In genomic region chr20:3784863-3785239, GRCh38 we compare ENCODE assay signal across 9 cellular contexts. TPM values are rescaled to one million over a fixed set of nuclear protein-coding genes. Genes with fewer than 3 reads are reported as not detected.
DNase-seq lines count a peak whose midpoint lies in the region; ATAC-seq and TF ChIP-seq lines count a peak whose summit lies in the region.
"Had no signal": no experiment of that assay in that cellular context is flagged by ENCODE, and none has a peak within 500 bp of the region (broad histone marks: within the 10 kb centered on the region; RNA-seq: fewer than 3 reads in every experiment).

No MANE protein-coding gene starts in this region.

- peaks cover 41% of the 10 kb centered on the region for H3K4me1 ChIP-seq in PC-3 (ENCODE audit: insufficient read depth, low read length)
- peaks cover 47 to 52% of the 10 kb centered on the region in 2 donors for H3K4me1 ChIP-seq in duodenal mucosa (ENCODE audit: control insufficient read depth in 1 of 2, insufficient read depth in 2 of 2, low read length in 2 of 2)
- H3K4me1 ChIP-seq in osteoblast (ENCODE audit: insufficient read depth, low read length): peaks cover 26% of the 10 kb centered on the region

- H2AFZ ChIP-seq in PC-3 (ENCODE audit: low read length) (no peak overlapping the region), osteoblast (ENCODE audit: low read length) (no peak overlapping the region)

- H3K27me3 ChIP-seq in PC-3 (ENCODE audit: low read length) (no peaks in the 10 kb centered on the region), duodenal mucosa (ENCODE audit: control insufficient read depth in 1 of 2, insufficient read depth in 2 of 2, low read length in 2 of 2) (no peaks in the 10 kb centered on the region), osteoblast (ENCODE audit: insufficient read depth, low read length) (no peaks in the 10 kb centered on the region)

- CTCF ChIA-PET in PC-3 (lab: Charles Lee): no interaction called here

- TF ChIP-seq CTCF in C4-2B (conservative IDR thresholded peaks at IDR 0.05) (no peak), PC-3 (conservative IDR thresholded peaks at IDR 0.05; ENCODE audit: low read depth, low read length) (no peak), osteoblast (IDR thresholded peaks at IDR 0.05; ENCODE audit: extremely low read depth, low read depth, low read length) (no peak)

- H3K9ac ChIP-seq in PC-3 (ENCODE audit: low read length): peak overlapping the region; percentile 87; the same call in 1 of the 2 replicates
- peak overlapping the region; percentile 70 to 87 for H3K9ac ChIP-seq in duodenal mucosa (ENCODE audit: low read depth in 1 of 2, low read length in 2 of 2)

- H3F3A ChIP-seq in PC-3 (ENCODE audit: low read length, unreplicated experiment): peaks cover 12% of the 10 kb centered on the region

- H3K79me2 ChIP-seq in PC-3 (ENCODE audit: low read length) (peaks cover 40% of the 10 kb centered on the region), osteoblast (ENCODE audit: insufficient read depth, low read length) (peaks cover 35% of the 10 kb centered on the region)

- peak overlapping the region; percentile 73 for H3K4me3 ChIP-seq in PC-3 (ENCODE audit: low read length)
- peak overlapping the region; percentile 70 to 91 for H3K4me3 ChIP-seq in duodenal mucosa (ENCODE audit: low read depth in 1 of 2, low read length in 2 of 2)
- H3K4me3 ChIP-seq in osteoblast (ENCODE audit: insufficient read depth, low read length): peak overlapping the region; percentile 79

- H3K4me2 ChIP-seq in PC-3 (ENCODE audit: low read length): peak overlapping the region; percentile 98
- peak overlapping the region; percentile 87 for H3K4me2 ChIP-seq in osteoblast (ENCODE audit: insufficient read depth, low read length)

- intact Hi-C loops in PC-3 (cut with micrococcal nuclease): no loop called here

- H3K27ac ChIP-seq in C4-2B: peak overlapping the region; percentile 94
- H3K27ac ChIP-seq in PC-3 (ENCODE audit: low read length): no peak overlapping the region
- no peak overlapping the region for H3K27ac ChIP-seq in duodenal mucosa (ENCODE audit: low read depth, low read length)
- H3K27ac ChIP-seq in osteoblast (ENCODE audit: low read depth, low read length): peak overlapping the region; percentile 31

- DNase-seq in PC-3: no peak
- DNase-seq in osteoblast (ENCODE audit: insufficient read length, low spot score, missing footprints): no peak
- DNase-seq in EL: no peak
- DNase-seq in NCI-H82 treated with DMSO at 0.1 percent for 48 hours (lab: John Stamatoyannopoulos, UW; ENCODE audit: unreplicated experiment): no peak
- DNase-seq in 8988T: no peak
- DNase-seq: NCI-H1694 treated with DMSO at 0.1 percent for 48 hours had no signal

- no peaks in the 10 kb centered on the region for H3K9me2 ChIP-seq in PC-3 (replicated peaks; ENCODE audit: low read length)

- 0 out of 2 replicates have a peak, but pooled peaks cover 3% of the 10 kb centered on the region for H3K36me3 ChIP-seq in PC-3 (ENCODE audit: low read depth, low read length)
- peaks cover 0 to 10% of the 10 kb centered on the region in 2 donors for H3K36me3 ChIP-seq in duodenal mucosa (ENCODE audit: control insufficient read depth in 1 of 2, insufficient read depth in 2 of 2, low read length in 2 of 2)
- peaks cover 5% of the 10 kb centered on the region for H3K36me3 ChIP-seq in osteoblast (ENCODE audit: insufficient read depth, low read length)

- H4K20me1 ChIP-seq in PC-3 (ENCODE audit: low read length) (peaks cover 28% of the 10 kb centered on the region), osteoblast (ENCODE audit: insufficient read depth, low read length) (peaks cover 39% of the 10 kb centered on the region)

- ATAC-seq in PC-3 (no peak), HG03565 (IDR thresholded peaks at IDR 0.05; ENCODE audit: unreplicated experiment) (no peak)

- H3K9me3 ChIP-seq in PC-3 (ENCODE audit: low read length) (no peaks in the 10 kb centered on the region), duodenal mucosa (ENCODE audit: control insufficient read depth in 1 of 2, low read length in 2 of 2) (no peaks in the 10 kb centered on the region), osteoblast (ENCODE audit: low read depth, low read length) (no peaks in the 10 kb centered on the region)

- no TSS peak for BruUV-seq in PC-3 (replicated peaks; lab: Mats Ljungman, UMichigan)

- POLR2A ChIA-PET in PC-3 (lab: Charles Lee; ENCODE audit: unreplicated experiment): no interaction called here

RNA-seq across cellular contexts. Expression of gene CENPB, which starts 1.7 kb away (rescaled TPM):
- total RNA-seq in PC-3 (2014; rRNA removed) (213 and 276 TPM in 2 replicates), osteoblast (95.5 and 101 TPM in 2 replicates)

RNA-seq across cellular contexts. Expression of gene SPEF1, which starts 3.6 kb away (rescaled TPM):
- total RNA-seq in PC-3 (2014; rRNA removed): 2.0 and 2.6 TPM in 2 replicates
- under 0.01 TPM in 1 of 2 replicates, not detected in the other for total RNA-seq in osteoblast

RNA-seq across cellular contexts. Expression of gene CDC25B, which starts 11.3 kb away (rescaled TPM):
- total RNA-seq in PC-3 (2014; rRNA removed): 89.7 and 106 TPM in 2 replicates
- 20.6 and 23.5 TPM in 2 replicates for total RNA-seq in osteoblast

RNA-seq across cellular contexts. Expression of gene ADISSP, which starts 17.3 kb away (rescaled TPM):
- 244 and 307 TPM in 2 replicates for total RNA-seq in PC-3 (2014; rRNA removed)
- 15.3 and 18.5 TPM in 2 replicates for total RNA-seq in osteoblast

RNA-seq across cellular contexts. Expression of gene AP5S1, which starts 35.5 kb away (rescaled TPM):
- total RNA-seq in PC-3 (2014; rRNA removed) (28.5 and 31.4 TPM in 2 replicates), osteoblast (23.9 and 25.3 TPM in 2 replicates)

Comparison
In these comparisons a context has a peak if more than half of its experiments do, and no peak if none do; other contexts are left out.
1. H3K27ac ChIP-seq: peak in C4-2B (single experiment) and osteoblast (single experiment); none in PC-3 (single experiment) and duodenal mucosa (single experiment).
2. Peak in every context shown above with its lines, with median percentiles within 50 percentile points of each other: H3K4me3 ChIP-seq.